In the genomic region with DNA sequence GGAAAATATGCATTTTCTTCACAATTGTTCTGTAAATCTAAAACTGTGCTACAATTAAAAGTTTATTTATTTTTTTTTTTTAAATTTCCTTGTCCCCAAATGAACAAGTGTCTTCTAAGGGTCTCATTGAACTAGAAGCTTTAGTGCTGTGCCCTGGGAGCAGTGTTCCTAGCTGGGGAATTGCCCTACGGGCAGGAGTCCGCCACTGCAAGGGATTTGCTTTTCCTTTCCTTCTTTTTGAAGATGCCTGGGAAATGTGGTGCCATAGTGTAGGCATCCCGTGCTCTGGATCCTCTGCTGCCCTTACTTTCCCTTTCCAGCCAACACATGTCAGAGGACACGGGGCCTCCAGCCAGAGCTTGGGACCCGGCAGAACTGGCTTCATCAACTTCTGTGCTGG, we compare ENCODE assay signal across 1 cellular context.
TF ChIP-seq lines count a peak whose summit lies in the region.

No MANE protein-coding gene starts in this region.

TF ChIP-seq in GM23338, 12 proteins besides CTCF, POLR2A, EP300 and RAD21:
- TF ChIP-seq, protein P1, sequence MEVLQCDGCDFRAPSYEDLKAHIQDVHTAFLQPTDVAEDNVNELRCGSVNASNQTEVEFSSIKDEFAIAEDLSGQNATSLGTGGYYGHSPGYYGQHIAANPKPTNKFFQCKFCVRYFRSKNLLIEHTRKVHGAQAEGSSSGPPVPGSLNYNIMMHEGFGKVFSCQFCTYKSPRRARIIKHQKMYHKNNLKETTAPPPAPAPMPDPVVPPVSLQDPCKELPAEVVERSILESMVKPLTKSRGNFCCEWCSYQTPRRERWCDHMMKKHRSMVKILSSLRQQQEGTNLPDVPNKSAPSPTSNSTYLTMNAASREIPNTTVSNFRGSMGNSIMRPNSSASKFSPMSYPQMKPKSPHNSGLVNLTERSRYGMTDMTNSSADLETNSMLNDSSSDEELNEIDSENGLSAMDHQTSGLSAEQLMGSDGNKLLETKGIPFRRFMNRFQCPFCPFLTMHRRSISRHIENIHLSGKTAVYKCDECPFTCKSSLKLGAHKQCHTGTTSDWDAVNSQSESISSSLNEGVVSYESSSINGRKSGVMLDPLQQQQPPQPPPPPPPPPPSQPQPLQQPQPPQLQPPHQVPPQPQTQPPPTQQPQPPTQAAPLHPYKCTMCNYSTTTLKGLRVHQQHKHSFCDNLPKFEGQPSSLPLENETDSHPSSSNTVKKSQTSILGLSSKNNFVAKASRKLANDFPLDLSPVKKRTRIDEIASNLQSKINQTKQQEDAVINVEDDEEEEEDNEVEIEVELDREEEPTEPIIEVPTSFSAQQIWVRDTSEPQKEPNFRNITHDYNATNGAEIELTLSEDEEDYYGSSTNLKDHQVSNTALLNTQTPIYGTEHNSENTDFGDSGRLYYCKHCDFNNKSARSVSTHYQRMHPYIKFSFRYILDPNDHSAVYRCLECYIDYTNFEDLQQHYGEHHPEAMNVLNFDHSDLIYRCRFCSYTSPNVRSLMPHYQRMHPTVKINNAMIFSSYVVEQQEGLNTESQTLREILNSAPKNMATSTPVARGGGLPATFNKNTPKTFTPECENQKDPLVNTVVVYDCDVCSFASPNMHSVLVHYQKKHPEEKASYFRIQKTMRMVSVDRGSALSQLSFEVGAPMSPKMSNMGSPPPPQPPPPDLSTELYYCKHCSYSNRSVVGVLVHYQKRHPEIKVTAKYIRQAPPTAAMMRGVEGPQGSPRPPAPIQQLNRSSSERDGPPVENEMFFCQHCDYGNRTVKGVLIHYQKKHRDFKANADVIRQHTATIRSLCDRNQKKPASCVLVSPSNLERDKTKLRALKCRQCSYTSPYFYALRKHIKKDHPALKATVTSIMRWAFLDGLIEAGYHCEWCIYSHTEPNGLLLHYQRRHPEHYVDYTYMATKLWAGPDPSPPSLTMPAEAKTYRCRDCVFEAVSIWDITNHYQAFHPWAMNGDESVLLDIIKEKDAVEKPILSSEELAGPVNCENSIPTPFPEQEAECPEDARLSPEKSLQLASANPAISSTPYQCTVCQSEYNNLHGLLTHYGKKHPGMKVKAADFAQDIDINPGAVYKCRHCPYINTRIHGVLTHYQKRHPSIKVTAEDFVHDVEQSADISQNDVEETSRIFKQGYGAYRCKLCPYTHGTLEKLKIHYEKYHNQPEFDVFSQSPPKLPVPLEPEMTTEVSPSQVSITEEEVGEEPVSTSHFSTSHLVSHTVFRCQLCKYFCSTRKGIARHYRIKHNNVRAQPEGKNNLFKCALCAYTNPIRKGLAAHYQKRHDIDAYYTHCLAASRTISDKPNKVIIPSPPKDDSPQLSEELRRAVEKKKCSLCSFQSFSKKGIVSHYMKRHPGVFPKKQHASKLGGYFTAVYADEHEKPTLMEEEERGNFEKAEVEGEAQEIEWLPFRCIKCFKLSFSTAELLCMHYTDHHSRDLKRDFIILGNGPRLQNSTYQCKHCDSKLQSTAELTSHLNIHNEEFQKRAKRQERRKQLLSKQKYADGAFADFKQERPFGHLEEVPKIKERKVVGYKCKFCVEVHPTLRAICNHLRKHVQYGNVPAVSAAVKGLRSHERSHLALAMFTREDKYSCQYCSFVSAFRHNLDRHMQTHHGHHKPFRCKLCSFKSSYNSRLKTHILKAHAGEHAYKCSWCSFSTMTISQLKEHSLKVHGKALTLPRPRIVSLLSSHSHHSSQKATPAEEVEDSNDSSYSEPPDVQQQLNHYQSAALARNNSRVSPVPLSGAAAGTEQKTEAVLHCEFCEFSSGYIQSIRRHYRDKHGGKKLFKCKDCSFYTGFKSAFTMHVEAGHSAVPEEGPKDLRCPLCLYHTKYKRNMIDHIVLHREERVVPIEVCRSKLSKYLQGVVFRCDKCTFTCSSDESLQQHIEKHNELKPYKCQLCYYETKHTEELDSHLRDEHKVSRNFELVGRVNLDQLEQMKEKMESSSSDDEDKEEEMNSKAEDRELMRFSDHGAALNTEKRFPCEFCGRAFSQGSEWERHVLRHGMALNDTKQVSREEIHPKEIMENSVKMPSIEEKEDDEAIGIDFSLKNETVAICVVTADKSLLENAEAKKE (CRISPR knock-in tag; IDR thresholded peaks at IDR 0.05), result no peak
- no peak for TF ChIP-seq ZNF114 (CRISPR knock-in tag; IDR thresholded peaks at IDR 0.05)
- TF ChIP-seq CREB1 (CRISPR knock-in tag; IDR thresholded peaks at IDR 0.05; ENCODE audit: low read depth), result no peak
- TF ChIP-seq, protein P2, sequence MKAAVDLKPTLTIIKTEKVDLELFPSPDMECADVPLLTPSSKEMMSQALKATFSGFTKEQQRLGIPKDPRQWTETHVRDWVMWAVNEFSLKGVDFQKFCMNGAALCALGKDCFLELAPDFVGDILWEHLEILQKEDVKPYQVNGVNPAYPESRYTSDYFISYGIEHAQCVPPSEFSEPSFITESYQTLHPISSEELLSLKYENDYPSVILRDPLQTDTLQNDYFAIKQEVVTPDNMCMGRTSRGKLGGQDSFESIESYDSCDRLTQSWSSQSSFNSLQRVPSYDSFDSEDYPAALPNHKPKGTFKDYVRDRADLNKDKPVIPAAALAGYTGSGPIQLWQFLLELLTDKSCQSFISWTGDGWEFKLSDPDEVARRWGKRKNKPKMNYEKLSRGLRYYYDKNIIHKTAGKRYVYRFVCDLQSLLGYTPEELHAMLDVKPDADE (IDR thresholded peaks at IDR 0.05), result no peak
- no peak for TF ChIP-seq EZH2 (IDR thresholded peaks at IDR 0.05; ENCODE audit: low read depth, unreplicated experiment)
- TF ChIP-seq, protein P3, sequence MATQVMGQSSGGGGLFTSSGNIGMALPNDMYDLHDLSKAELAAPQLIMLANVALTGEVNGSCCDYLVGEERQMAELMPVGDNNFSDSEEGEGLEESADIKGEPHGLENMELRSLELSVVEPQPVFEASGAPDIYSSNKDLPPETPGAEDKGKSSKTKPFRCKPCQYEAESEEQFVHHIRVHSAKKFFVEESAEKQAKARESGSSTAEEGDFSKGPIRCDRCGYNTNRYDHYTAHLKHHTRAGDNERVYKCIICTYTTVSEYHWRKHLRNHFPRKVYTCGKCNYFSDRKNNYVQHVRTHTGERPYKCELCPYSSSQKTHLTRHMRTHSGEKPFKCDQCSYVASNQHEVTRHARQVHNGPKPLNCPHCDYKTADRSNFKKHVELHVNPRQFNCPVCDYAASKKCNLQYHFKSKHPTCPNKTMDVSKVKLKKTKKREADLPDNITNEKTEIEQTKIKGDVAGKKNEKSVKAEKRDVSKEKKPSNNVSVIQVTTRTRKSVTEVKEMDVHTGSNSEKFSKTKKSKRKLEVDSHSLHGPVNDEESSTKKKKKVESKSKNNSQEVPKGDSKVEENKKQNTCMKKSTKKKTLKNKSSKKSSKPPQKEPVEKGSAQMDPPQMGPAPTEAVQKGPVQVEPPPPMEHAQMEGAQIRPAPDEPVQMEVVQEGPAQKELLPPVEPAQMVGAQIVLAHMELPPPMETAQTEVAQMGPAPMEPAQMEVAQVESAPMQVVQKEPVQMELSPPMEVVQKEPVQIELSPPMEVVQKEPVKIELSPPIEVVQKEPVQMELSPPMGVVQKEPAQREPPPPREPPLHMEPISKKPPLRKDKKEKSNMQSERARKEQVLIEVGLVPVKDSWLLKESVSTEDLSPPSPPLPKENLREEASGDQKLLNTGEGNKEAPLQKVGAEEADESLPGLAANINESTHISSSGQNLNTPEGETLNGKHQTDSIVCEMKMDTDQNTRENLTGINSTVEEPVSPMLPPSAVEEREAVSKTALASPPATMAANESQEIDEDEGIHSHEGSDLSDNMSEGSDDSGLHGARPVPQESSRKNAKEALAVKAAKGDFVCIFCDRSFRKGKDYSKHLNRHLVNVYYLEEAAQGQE (IDR thresholded peaks at IDR 0.05; ENCODE audit: unreplicated experiment), result no peak
- TF ChIP-seq STAT1 (IDR thresholded peaks at IDR 0.05; ENCODE audit: unreplicated experiment), result no peak
- TF ChIP-seq EZH2phosphoT487 (IDR thresholded peaks at IDR 0.05; ENCODE audit: unreplicated experiment), result no peak
- TF ChIP-seq POLR2AphosphoS5 (IDR thresholded peaks at IDR 0.05; ENCODE audit: low read depth), result no peak
- no peak for TF ChIP-seq JUNB (IDR thresholded peaks at IDR 0.05; ENCODE audit: unreplicated experiment)
- no peak for TF ChIP-seq NANOG (IDR thresholded peaks at IDR 0.05; ENCODE audit: borderline replicate concordance)
- no peak for TF ChIP-seq ZNF331 (CRISPR knock-in tag; IDR thresholded peaks at IDR 0.05; ENCODE audit: low read depth)
